1 cellular context compared by ENCODE assay signal in the genomic region with DNA sequence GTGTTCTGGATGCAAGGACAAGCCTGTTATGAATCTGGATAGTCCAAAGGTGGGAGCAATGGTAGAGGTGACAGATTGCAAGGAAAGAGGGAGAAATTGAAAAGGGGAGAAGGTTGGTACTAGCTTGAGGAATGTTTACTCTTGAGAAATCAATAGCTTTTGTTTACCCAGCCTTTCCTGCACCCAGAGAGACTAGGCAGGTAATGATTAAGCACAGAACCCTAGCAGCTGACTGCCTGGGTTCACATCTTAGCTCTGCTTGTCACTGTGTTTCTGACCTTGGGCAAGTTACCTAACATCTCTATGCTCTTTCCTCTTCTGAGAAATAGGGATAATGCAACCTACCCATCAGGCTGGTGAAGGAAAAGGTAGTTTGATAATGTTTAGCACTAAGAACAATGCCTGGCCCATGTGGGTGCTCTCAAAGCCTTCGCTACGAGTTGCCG.
TF ChIP-seq lines count a peak whose summit lies in the region.

No MANE protein-coding gene starts in this region.

TF ChIP-seq in HepG2, 621 proteins besides CTCF, POLR2A, EP300 and RAD21 (continued from another document and continues in another):
- TF ChIP-seq, protein P1, sequence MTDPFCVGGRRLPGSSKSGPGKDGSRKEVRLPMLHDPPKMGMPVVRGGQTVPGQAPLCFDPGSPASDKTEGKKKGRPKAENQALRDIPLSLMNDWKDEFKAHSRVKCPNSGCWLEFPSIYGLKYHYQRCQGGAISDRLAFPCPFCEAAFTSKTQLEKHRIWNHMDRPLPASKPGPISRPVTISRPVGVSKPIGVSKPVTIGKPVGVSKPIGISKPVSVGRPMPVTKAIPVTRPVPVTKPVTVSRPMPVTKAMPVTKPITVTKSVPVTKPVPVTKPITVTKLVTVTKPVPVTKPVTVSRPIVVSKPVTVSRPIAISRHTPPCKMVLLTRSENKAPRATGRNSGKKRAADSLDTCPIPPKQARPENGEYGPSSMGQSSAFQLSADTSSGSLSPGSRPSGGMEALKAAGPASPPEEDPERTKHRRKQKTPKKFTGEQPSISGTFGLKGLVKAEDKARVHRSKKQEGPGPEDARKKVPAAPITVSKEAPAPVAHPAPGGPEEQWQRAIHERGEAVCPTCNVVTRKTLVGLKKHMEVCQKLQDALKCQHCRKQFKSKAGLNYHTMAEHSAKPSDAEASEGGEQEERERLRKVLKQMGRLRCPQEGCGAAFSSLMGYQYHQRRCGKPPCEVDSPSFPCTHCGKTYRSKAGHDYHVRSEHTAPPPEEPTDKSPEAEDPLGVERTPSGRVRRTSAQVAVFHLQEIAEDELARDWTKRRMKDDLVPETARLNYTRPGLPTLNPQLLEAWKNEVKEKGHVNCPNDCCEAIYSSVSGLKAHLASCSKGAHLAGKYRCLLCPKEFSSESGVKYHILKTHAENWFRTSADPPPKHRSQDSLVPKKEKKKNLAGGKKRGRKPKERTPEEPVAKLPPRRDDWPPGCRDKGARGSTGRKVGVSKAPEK (CRISPR knock-in tag; IDR thresholded peaks at IDR 0.05; ENCODE audit: borderline replicate concordance): no peak
- TF ChIP-seq POGZ (CRISPR knock-in tag; IDR thresholded peaks at IDR 0.05): peak; percentile 83
- no peak for TF ChIP-seq MLLT10 (CRISPR knock-in tag; IDR thresholded peaks at IDR 0.05)
- no peak for TF ChIP-seq ZNF367 (CRISPR knock-in tag; IDR thresholded peaks at IDR 0.05; ENCODE audit: borderline replicate concordance)
- no peak for TF ChIP-seq REL (CRISPR knock-in tag; conservative IDR thresholded peaks at IDR 0.05)
- no peak for TF ChIP-seq ZC3H13 (CRISPR knock-in tag; IDR thresholded peaks at IDR 0.05)
- TF ChIP-seq DPF2 (CRISPR knock-in tag; IDR thresholded peaks at IDR 0.05; ENCODE audit: borderline replicate concordance, low read depth): peak; percentile 82; the same call in 1 of the 2 replicates
- TF ChIP-seq ZNF792 (CRISPR knock-in tag; IDR thresholded peaks at IDR 0.05): peak; percentile 94
- TF ChIP-seq ZNF629 (CRISPR knock-in tag; conservative IDR thresholded peaks at IDR 0.05): peak; percentile 52; the same call in 1 of the 2 replicates
- TF ChIP-seq FOXM1 (CRISPR knock-in tag; IDR thresholded peaks at IDR 0.05): no peak
- TF ChIP-seq ZSCAN29 (CRISPR knock-in tag; conservative IDR thresholded peaks at IDR 0.05): peak; percentile 93; the same call in 1 of the 2 replicates
- TF ChIP-seq MBD4 (IDR thresholded peaks at IDR 0.05; ENCODE audit: borderline replicate concordance, low read length): peak; percentile 82; the same call in 1 of the 2 replicates
- TF ChIP-seq NR3C1 (CRISPR knock-in tag; IDR thresholded peaks at IDR 0.05): no peak
- TF ChIP-seq, protein P2, sequence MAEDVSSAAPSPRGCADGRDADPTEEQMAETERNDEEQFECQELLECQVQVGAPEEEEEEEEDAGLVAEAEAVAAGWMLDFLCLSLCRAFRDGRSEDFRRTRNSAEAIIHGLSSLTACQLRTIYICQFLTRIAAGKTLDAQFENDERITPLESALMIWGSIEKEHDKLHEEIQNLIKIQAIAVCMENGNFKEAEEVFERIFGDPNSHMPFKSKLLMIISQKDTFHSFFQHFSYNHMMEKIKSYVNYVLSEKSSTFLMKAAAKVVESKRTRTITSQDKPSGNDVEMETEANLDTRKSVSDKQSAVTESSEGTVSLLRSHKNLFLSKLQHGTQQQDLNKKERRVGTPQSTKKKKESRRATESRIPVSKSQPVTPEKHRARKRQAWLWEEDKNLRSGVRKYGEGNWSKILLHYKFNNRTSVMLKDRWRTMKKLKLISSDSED (CRISPR knock-in tag; IDR thresholded peaks at IDR 0.05): no peak
- TF ChIP-seq ZFX (CRISPR knock-in tag; IDR thresholded peaks at IDR 0.05; ENCODE audit: low read depth): peak; percentile 46; the same call in 1 of the 2 replicates
- TF ChIP-seq NFYC (CRISPR knock-in tag; IDR thresholded peaks at IDR 0.05): 0 out of 2 replicates have a peak, but pooled peaks have one; percentile 25
- no peak for TF ChIP-seq ZNF251 (CRISPR knock-in tag; IDR thresholded peaks at IDR 0.05)
- TF ChIP-seq ZNF331 (CRISPR knock-in tag; IDR thresholded peaks at IDR 0.05): peak; percentile 96
- TF ChIP-seq, protein P3, sequence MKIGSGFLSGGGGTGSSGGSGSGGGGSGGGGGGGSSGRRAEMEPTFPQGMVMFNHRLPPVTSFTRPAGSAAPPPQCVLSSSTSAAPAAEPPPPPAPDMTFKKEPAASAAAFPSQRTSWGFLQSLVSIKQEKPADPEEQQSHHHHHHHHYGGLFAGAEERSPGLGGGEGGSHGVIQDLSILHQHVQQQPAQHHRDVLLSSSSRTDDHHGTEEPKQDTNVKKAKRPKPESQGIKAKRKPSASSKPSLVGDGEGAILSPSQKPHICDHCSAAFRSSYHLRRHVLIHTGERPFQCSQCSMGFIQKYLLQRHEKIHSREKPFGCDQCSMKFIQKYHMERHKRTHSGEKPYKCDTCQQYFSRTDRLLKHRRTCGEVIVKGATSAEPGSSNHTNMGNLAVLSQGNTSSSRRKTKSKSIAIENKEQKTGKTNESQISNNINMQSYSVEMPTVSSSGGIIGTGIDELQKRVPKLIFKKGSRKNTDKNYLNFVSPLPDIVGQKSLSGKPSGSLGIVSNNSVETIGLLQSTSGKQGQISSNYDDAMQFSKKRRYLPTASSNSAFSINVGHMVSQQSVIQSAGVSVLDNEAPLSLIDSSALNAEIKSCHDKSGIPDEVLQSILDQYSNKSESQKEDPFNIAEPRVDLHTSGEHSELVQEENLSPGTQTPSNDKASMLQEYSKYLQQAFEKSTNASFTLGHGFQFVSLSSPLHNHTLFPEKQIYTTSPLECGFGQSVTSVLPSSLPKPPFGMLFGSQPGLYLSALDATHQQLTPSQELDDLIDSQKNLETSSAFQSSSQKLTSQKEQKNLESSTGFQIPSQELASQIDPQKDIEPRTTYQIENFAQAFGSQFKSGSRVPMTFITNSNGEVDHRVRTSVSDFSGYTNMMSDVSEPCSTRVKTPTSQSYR (CRISPR knock-in tag; IDR thresholded peaks at IDR 0.05; ENCODE audit: borderline replicate concordance): peak; percentile 50; the same call in 1 of the 2 replicates
- no peak for TF ChIP-seq KLF9 (CRISPR knock-in tag; IDR thresholded peaks at IDR 0.05; ENCODE audit: low read depth)
- peak; percentile 91 for TF ChIP-seq ELF3 (CRISPR knock-in tag; IDR thresholded peaks at IDR 0.05)
- no peak for TF ChIP-seq ZNF839 (CRISPR knock-in tag; IDR thresholded peaks at IDR 0.05; ENCODE audit: borderline replicate concordance)
- TF ChIP-seq AKAP8 (CRISPR knock-in tag; IDR thresholded peaks at IDR 0.05): peak; percentile 76; the same call in 1 of the 2 replicates
- no peak for TF ChIP-seq ZNF563 (CRISPR knock-in tag; IDR thresholded peaks at IDR 0.05)
- TF ChIP-seq, protein P4, sequence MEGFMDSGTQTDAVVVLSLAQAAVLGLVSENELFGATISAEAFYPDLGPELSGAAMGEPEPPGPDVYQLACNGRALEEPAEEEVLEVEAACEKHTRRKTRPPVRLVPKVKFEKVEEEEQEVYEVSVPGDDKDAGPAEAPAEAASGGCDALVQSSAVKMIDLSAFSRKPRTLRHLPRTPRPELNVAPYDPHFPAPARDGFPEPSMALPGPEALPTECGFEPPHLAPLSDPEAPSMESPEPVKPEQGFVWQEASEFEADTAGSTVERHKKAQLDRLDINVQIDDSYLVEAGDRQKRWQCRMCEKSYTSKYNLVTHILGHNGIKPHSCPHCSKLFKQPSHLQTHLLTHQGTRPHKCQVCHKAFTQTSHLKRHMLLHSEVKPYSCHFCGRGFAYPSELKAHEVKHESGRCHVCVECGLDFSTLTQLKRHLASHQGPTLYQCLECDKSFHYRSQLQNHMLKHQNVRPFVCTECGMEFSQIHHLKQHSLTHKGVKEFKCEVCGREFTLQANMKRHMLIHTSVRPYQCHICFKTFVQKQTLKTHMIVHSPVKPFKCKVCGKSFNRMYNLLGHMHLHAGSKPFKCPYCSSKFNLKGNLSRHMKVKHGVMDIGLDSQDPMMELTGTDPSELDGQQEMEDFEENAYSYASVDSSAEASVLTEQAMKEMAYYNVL (CRISPR knock-in tag; IDR thresholded peaks at IDR 0.05; ENCODE audit: borderline replicate concordance): peak; percentile 100
- TF ChIP-seq, protein P5, sequence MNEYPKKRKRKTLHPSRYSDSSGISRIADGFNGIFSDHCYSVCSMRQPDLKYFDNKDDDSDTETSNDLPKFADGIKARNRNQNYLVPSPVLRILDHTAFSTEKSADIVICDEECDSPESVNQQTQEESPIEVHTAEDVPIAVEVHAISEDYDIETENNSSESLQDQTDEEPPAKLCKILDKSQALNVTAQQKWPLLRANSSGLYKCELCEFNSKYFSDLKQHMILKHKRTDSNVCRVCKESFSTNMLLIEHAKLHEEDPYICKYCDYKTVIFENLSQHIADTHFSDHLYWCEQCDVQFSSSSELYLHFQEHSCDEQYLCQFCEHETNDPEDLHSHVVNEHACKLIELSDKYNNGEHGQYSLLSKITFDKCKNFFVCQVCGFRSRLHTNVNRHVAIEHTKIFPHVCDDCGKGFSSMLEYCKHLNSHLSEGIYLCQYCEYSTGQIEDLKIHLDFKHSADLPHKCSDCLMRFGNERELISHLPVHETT (CRISPR knock-in tag; conservative IDR thresholded peaks at IDR 0.05): peak; percentile 31; the same call in 1 of the 2 replicates
- TF ChIP-seq NFIC (IDR thresholded peaks at IDR 0.05; ENCODE audit: low read length): peak; percentile 93
- TF ChIP-seq ZBTB7B (CRISPR knock-in tag; IDR thresholded peaks at IDR 0.05): peak; percentile 61; the same call in 1 of the 2 replicates
- TF ChIP-seq ZNF143 (CRISPR knock-in tag; IDR thresholded peaks at IDR 0.05): no peak
- no peak for TF ChIP-seq ZBTB42 (CRISPR knock-in tag; IDR thresholded peaks at IDR 0.05)
- peak; percentile 3; the same call in 1 of the 2 replicates for TF ChIP-seq JUNB (CRISPR knock-in tag; IDR thresholded peaks at IDR 0.05; ENCODE audit: borderline replicate concordance)
- TF ChIP-seq, protein P6, sequence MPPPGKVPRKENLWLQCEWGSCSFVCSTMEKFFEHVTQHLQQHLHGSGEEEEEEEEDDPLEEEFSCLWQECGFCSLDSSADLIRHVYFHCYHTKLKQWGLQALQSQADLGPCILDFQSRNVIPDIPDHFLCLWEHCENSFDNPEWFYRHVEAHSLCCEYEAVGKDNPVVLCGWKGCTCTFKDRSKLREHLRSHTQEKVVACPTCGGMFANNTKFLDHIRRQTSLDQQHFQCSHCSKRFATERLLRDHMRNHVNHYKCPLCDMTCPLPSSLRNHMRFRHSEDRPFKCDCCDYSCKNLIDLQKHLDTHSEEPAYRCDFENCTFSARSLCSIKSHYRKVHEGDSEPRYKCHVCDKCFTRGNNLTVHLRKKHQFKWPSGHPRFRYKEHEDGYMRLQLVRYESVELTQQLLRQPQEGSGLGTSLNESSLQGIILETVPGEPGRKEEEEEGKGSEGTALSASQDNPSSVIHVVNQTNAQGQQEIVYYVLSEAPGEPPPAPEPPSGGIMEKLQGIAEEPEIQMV (CRISPR knock-in tag; IDR thresholded peaks at IDR 0.05; ENCODE audit: low read depth): no peak
- TF ChIP-seq FIP1L1 (IDR thresholded peaks at IDR 0.05; ENCODE audit: borderline replicate concordance, insufficient read depth, low read depth, low read length): no peak
- no peak for TF ChIP-seq PAX8 (CRISPR knock-in tag; IDR thresholded peaks at IDR 0.05; ENCODE audit: borderline replicate concordance)
- TF ChIP-seq ZFP37 (CRISPR knock-in tag; IDR thresholded peaks at IDR 0.05; ENCODE audit: borderline replicate concordance): no peak
- no peak for TF ChIP-seq CENPX (CRISPR knock-in tag; IDR thresholded peaks at IDR 0.05)
- no peak for TF ChIP-seq ZNF782 (CRISPR knock-in tag; IDR thresholded peaks at IDR 0.05; ENCODE audit: borderline replicate concordance)
- TF ChIP-seq, protein P7, sequence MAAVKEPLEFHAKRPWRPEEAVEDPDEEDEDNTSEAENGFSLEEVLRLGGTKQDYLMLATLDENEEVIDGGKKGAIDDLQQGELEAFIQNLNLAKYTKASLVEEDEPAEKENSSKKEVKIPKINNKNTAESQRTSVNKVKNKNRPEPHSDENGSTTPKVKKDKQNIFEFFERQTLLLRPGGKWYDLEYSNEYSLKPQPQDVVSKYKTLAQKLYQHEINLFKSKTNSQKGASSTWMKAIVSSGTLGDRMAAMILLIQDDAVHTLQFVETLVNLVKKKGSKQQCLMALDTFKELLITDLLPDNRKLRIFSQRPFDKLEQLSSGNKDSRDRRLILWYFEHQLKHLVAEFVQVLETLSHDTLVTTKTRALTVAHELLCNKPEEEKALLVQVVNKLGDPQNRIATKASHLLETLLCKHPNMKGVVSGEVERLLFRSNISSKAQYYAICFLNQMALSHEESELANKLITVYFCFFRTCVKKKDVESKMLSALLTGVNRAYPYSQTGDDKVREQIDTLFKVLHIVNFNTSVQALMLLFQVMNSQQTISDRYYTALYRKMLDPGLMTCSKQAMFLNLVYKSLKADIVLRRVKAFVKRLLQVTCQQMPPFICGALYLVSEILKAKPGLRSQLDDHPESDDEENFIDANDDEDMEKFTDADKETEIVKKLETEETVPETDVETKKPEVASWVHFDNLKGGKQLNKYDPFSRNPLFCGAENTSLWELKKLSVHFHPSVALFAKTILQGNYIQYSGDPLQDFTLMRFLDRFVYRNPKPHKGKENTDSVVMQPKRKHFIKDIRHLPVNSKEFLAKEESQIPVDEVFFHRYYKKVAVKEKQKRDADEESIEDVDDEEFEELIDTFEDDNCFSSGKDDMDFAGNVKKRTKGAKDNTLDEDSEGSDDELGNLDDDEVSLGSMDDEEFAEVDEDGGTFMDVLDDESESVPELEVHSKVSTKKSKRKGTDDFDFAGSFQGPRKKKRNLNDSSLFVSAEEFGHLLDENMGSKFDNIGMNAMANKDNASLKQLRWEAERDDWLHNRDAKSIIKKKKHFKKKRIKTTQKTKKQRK (IDR thresholded peaks at IDR 0.05; ENCODE audit: low read length): no peak
- TF ChIP-seq ATF7 (IDR thresholded peaks at IDR 0.05): no peak
- TF ChIP-seq ATF7 (CRISPR knock-in tag; IDR thresholded peaks at IDR 0.05): no peak
- TF ChIP-seq, protein P8, sequence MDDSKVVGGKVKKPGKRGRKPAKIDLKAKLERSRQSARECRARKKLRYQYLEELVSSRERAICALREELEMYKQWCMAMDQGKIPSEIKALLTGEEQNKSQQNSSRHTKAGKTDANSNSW (CRISPR knock-in tag; IDR thresholded peaks at IDR 0.05; ENCODE audit: borderline replicate concordance): no peak
- peak; percentile 85 for TF ChIP-seq FOXO1 (CRISPR knock-in tag; IDR thresholded peaks at IDR 0.05)
- TF ChIP-seq, protein P9, sequence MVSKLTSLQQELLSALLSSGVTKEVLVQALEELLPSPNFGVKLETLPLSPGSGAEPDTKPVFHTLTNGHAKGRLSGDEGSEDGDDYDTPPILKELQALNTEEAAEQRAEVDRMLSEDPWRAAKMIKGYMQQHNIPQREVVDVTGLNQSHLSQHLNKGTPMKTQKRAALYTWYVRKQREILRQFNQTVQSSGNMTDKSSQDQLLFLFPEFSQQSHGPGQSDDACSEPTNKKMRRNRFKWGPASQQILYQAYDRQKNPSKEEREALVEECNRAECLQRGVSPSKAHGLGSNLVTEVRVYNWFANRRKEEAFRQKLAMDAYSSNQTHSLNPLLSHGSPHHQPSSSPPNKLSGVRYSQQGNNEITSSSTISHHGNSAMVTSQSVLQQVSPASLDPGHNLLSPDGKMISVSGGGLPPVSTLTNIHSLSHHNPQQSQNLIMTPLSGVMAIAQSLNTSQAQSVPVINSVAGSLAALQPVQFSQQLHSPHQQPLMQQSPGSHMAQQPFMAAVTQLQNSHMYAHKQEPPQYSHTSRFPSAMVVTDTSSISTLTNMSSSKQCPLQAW (CRISPR knock-in tag; IDR thresholded peaks at IDR 0.05): peak; percentile 82
- peak; percentile 31 for TF ChIP-seq MED8 (CRISPR knock-in tag; IDR thresholded peaks at IDR 0.05; ENCODE audit: insufficient replicate concordance)
- TF ChIP-seq, protein P10, sequence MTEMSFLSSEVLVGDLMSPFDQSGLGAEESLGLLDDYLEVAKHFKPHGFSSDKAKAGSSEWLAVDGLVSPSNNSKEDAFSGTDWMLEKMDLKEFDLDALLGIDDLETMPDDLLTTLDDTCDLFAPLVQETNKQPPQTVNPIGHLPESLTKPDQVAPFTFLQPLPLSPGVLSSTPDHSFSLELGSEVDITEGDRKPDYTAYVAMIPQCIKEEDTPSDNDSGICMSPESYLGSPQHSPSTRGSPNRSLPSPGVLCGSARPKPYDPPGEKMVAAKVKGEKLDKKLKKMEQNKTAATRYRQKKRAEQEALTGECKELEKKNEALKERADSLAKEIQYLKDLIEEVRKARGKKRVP (CRISPR knock-in tag; IDR thresholded peaks at IDR 0.05): peak in 1 of 2 experiments; percentile 79; a peak in 1 of 4 replicates
